Comparison of ENCODE assay signal across 26 cellular contexts in the genomic region with DNA sequence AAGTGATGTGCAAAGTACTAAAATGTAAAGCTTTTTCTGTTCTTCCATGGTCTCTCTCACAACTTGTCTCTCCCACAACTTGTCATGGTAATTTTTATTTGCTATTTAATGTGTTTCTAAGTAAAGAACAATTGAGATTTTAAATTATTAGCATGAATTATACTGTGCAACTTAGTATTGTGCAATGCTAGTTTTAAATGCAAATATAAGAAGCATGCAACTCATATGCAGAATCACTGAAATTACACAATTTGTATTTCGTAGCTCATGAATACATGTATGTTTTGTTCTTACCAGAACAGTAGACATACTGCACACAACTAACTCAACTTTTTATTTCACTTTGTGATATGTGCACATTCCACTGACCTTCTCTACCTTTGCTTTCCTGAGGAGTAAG.
"Had no signal": no experiment of that assay in that cellular context is flagged by ENCODE, and none has a peak within 500 bp of the region (broad histone marks: within the 10 kb centered on the region; RNA-seq: fewer than 3 reads in every experiment).

No MANE protein-coding gene starts in this region.

- H3K4me3 ChIP-seq: neural progenitor cell, ovary, psoas muscle, skin epidermis, smooth muscle cell, spleen, suprapubic skin, testis, tibial artery, transverse colon, upper lobe of right lung, uterus had no signal

- DNase-seq: natural killer cell; occipital lobe; ovary; psoas muscle; right cardiac atrium; spleen; stimulated activated CD4-positive, alpha-beta T cell treated with anti-CD3 and anti-CD28 coated beads, Interleukin-12 subunit alpha, Interleukin-12 subunit beta, amount 100 ng/mL, for 4 hours; stimulated activated CD4-positive, alpha-beta T cell treated with anti-CD3 and anti-CD28 coated beads, Interleukin-1b, Interleukin-23, amount 100 ng/mL, for 48 hours; stimulated activated CD4-positive, alpha-beta T cell treated with anti-CD3 and anti-CD28 coated beads, Interleukin-4, amount 100 ng/mL, for 1 hour; stimulated activated CD4-positive, alpha-beta T cell treated with anti-CD3 and anti-CD28 coated beads, Interleukin-4, amount 100 ng/mL, for 4 hours; stimulated activated CD8-positive, alpha-beta memory T cell treated with anti-CD3 and anti-CD28 coated beads, Interleukin-4, amount 100 ng/mL, for 48 hours; stimulated activated naive CD4-positive, alpha-beta T cell; stimulated activated naive CD8-positive, alpha-beta T cell treated with anti-CD3 and anti-CD28 coated beads, Interleukin-15, amount 100 ng/mL, for 72 hours; stimulated activated naive CD8-positive, alpha-beta T cell treated with anti-CD3 and anti-CD28 coated beads, Interleukin-15, Interleukin-2, amounts not matched to agents 100 U/mL and 50 U/mL, for 24 hours; substantia nigra; testis; tibial artery; transverse colon; upper lobe of right lung; uterus had no signal

- H3K4me2 ChIP-seq: neural progenitor cell, smooth muscle cell had no signal

- H3K27ac ChIP-seq: neural progenitor cell, ovary, parathyroid adenoma, psoas muscle, skin epidermis, spleen, suprapubic skin, testis, tibial artery, transverse colon, upper lobe of right lung, uterus had no signal

- H3K9ac ChIP-seq: neural progenitor cell, parathyroid adenoma had no signal

- H2AFZ ChIP-seq: neural progenitor cell, parathyroid adenoma had no signal

- H3K27me3 ChIP-seq: neural progenitor cell, ovary, testis, transverse colon, uterus had no signal

- H3K79me2 ChIP-seq: parathyroid adenoma had no signal

- H3K36me3 ChIP-seq: neural progenitor cell, ovary, spleen, suprapubic skin, tibial artery, transverse colon, upper lobe of right lung, uterus had no signal

- ATAC-seq: natural killer cell; psoas muscle; right cardiac atrium; sciatic nerve; stimulated activated naive CD8-positive, alpha-beta T cell treated with anti-CD3 and anti-CD28 coated beads, Interleukin-15, amount 100 ng/mL, for 72 hours; stimulated activated naive CD8-positive, alpha-beta T cell treated with anti-CD3 and anti-CD28 coated beads, Interleukin-15, Interleukin-2, amounts not matched to agents 100 U/mL and 50 U/mL, for 24 hours; upper lobe of right lung had no signal

- H3K4me1 ChIP-seq: parathyroid adenoma, psoas muscle, spleen, testis, transverse colon, upper lobe of right lung, uterus had no signal

- H3K9me3 ChIP-seq: ovary, psoas muscle, spleen, suprapubic skin, testis, tibial artery, transverse colon, upper lobe of right lung, uterus had no signal
